10 cellular contexts compared by ENCODE assay signal in genomic region chr7:92785923-92786322, GRCh38. TPM values are rescaled to one million over a fixed set of nuclear protein-coding genes. Genes with fewer than 3 reads are reported as not detected.
A peak's percentile ranks its signal among the peaks of the same experiment; 100 is the strongest.
DNase-seq lines count a peak whose midpoint lies in the region; ATAC-seq and TF ChIP-seq lines count a peak whose summit lies in the region.
"Had no signal": no experiment of that assay in that cellular context is flagged by ENCODE, and none has a peak within 500 bp of the region (broad histone marks: within the 10 kb centered on the region; RNA-seq: fewer than 3 reads in every experiment).

No MANE protein-coding gene starts in this region.

- in situ Hi-C loops in brain microvascular endothelial cell (cut with HindIII; ENCODE audit: low pct_ligation_motif_present, low sequenced_read_pairs) = no loop called here

- peak; percentile 58 for ATAC-seq in Right ventricle myocardium superior (ENCODE audit: poor library complexity)
- ATAC-seq in left lung = peak; percentile 70
- peak; percentile 74 for ATAC-seq in aorta (ENCODE audit: low FRiP score)
- no peak for ATAC-seq in GM21390 (IDR thresholded peaks at IDR 0.05; ENCODE audit: unreplicated experiment)

- no peak overlapping the region for H3K4me3 ChIP-seq in brain microvascular endothelial cell (ENCODE audit: low read depth, low read length)
- H3K4me3 ChIP-seq in left lung = no peak overlapping the region
- H3K4me3 ChIP-seq in aorta (ENCODE audit: low read length in 2 of 2) = no peak overlapping the region

- H3K27ac ChIP-seq in brain microvascular endothelial cell (peak overlapping the region; percentile 38), left lung (peak overlapping the region in 1 of 2 donors; percentile 39), aorta (ENCODE audit: low read depth in 1 of 2, low read length in 2 of 2) (no peak overlapping the region)

- 6 to 7% methylated on average over 3 of the region's 3 CpGs for WGBS in aorta, 2 donors

- intact Hi-C loops in Right ventricle myocardium superior (cut with DNase I) = loop anchor here (10.0 kb wide), 1 partner anchor 91 kb away; no protein-coding TSS in a partner anchor
- intact Hi-C loops in cardiac septum (cut with DNase I) = loop anchor here (10.0 kb wide), 1 partner anchor 49 kb away; the partner anchor contains the start of gene CDK6
- intact Hi-C loops in left lung (cut with DNase I) = no loop called here
- intact Hi-C loops in aorta (cut with DNase I) = no loop called here

- DNase-seq in Right ventricle myocardium superior (no peak), cardiac septum (ENCODE audit: low spot score) (no peak), brain microvascular endothelial cell (peak; percentile 56), left lung (no peak), aorta (no peak), H4 (ENCODE audit: low spot score) (no peak), Ammon's horn (ENCODE audit: low spot score) (no peak)
- DNase-seq: activated CD4-positive, alpha-beta T cell treated with anti-CD3 and anti-CD28 coated beads, Interleukin-2, amount 50 U/mL, for 4 hours; NCI-H524 had no signal

- no peaks in the 10 kb centered on the region for H3K27me3 ChIP-seq in brain microvascular endothelial cell (replicated peaks)
- no peaks in the 10 kb centered on the region for H3K27me3 ChIP-seq in left lung
- H3K27me3 ChIP-seq in aorta (ENCODE audit: control insufficient read depth in 1 of 2, insufficient read depth in 2 of 2, low read length in 1 of 2) = no peaks in the 10 kb centered on the region

- H3K9me3 ChIP-seq in left lung (peaks cover 0 to 13% of the 10 kb centered on the region in 2 donors), aorta (ENCODE audit: control insufficient read depth, low read length) (peaks cover 2% of the 10 kb centered on the region)

- no peak for TF ChIP-seq CTCF in brain microvascular endothelial cell (IDR thresholded peaks at IDR 0.05; ENCODE audit: low read depth, low read length, missing control alignments)
- TF ChIP-seq CTCF in left lung (IDR thresholded peaks at IDR 0.05) = no peak

- peaks cover 5 to 22% of the 10 kb centered on the region in 2 donors for H3K4me1 ChIP-seq in left lung
- peaks cover 3 to 11% of the 10 kb centered on the region in 2 donors for H3K4me1 ChIP-seq in aorta (ENCODE audit: control insufficient read depth in 1 of 2, insufficient read depth in 2 of 2, low read length in 2 of 2)

- no peaks in the 10 kb centered on the region for H3K36me3 ChIP-seq in brain microvascular endothelial cell (replicated peaks)
- H3K36me3 ChIP-seq in left lung = no peaks in the 10 kb centered on the region
- peaks cover 0 to 1% of the 10 kb centered on the region in 2 donors for H3K36me3 ChIP-seq in aorta (ENCODE audit: control insufficient read depth in 1 of 2, insufficient read depth in 2 of 2, low read length in 1 of 2)

RNA-seq across cellular contexts. Expression of gene CDK6, which starts 50.5 kb away (rescaled TPM):
- total RNA-seq in Right ventricle myocardium superior = 22.3 TPM
- 12.4 TPM for total RNA-seq in cardiac septum
- total RNA-seq in left lung = 10 to 100 TPM; 20.3 to 24.0 TPM
- total RNA-seq in aorta = 10 to 100 TPM; 17.3 to 26.0 TPM
- polyA plus RNA-seq in aorta = 1 to 10 TPM; 2.8 to 5.4 TPM
- 49.2 and 59.7 TPM in 2 replicates for total RNA-seq in H4 (2014; rRNA removed; shearing (Covaris generic))

Comparison
In these comparisons a context has a peak if more than half of its experiments do, and no peak if none do; other contexts are left out.
1. intact Hi-C loops: an anchor here in Right ventricle myocardium superior (10.0 kb wide) and cardiac septum (10.0 kb wide); none called in left lung and aorta.